1 cellular context compared by ENCODE assay signal in genomic region chr22:50293441-50294318, GRCh38.
TF ChIP-seq lines count a peak whose summit lies in the region.

No MANE protein-coding gene starts in this region.

TF ChIP-seq in HepG2, 621 proteins besides CTCF, POLR2A, EP300 and RAD21 (continued from another document and continues in another):
- no peak for TF ChIP-seq KLF15 (CRISPR knock-in tag; IDR thresholded peaks at IDR 0.05; ENCODE audit: borderline replicate concordance)
- no peak for TF ChIP-seq TCF7L2 (IDR thresholded peaks at IDR 0.05; ENCODE audit: low read depth, low read length)
- TF ChIP-seq ADNP (CRISPR knock-in tag; IDR thresholded peaks at IDR 0.05): no peak; the same call in 1 of the 2 replicates
- TF ChIP-seq, protein P1, sequence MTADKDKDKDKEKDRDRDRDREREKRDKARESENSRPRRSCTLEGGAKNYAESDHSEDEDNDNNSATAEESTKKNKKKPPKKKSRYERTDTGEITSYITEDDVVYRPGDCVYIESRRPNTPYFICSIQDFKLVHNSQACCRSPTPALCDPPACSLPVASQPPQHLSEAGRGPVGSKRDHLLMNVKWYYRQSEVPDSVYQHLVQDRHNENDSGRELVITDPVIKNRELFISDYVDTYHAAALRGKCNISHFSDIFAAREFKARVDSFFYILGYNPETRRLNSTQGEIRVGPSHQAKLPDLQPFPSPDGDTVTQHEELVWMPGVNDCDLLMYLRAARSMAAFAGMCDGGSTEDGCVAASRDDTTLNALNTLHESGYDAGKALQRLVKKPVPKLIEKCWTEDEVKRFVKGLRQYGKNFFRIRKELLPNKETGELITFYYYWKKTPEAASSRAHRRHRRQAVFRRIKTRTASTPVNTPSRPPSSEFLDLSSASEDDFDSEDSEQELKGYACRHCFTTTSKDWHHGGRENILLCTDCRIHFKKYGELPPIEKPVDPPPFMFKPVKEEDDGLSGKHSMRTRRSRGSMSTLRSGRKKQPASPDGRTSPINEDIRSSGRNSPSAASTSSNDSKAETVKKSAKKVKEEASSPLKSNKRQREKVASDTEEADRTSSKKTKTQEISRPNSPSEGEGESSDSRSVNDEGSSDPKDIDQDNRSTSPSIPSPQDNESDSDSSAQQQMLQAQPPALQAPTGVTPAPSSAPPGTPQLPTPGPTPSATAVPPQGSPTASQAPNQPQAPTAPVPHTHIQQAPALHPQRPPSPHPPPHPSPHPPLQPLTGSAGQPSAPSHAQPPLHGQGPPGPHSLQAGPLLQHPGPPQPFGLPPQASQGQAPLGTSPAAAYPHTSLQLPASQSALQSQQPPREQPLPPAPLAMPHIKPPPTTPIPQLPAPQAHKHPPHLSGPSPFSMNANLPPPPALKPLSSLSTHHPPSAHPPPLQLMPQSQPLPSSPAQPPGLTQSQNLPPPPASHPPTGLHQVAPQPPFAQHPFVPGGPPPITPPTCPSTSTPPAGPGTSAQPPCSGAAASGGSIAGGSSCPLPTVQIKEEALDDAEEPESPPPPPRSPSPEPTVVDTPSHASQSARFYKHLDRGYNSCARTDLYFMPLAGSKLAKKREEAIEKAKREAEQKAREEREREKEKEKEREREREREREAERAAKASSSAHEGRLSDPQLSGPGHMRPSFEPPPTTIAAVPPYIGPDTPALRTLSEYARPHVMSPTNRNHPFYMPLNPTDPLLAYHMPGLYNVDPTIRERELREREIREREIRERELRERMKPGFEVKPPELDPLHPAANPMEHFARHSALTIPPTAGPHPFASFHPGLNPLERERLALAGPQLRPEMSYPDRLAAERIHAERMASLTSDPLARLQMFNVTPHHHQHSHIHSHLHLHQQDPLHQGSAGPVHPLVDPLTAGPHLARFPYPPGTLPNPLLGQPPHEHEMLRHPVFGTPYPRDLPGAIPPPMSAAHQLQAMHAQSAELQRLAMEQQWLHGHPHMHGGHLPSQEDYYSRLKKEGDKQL (CRISPR knock-in tag; IDR thresholded peaks at IDR 0.05; ENCODE audit: low read depth): peak; percentile 63; the same call in 1 of the 2 replicates
- peak; percentile 84 for TF ChIP-seq KAT7 (CRISPR knock-in tag; IDR thresholded peaks at IDR 0.05; ENCODE audit: borderline replicate concordance)
- TF ChIP-seq, protein P2, sequence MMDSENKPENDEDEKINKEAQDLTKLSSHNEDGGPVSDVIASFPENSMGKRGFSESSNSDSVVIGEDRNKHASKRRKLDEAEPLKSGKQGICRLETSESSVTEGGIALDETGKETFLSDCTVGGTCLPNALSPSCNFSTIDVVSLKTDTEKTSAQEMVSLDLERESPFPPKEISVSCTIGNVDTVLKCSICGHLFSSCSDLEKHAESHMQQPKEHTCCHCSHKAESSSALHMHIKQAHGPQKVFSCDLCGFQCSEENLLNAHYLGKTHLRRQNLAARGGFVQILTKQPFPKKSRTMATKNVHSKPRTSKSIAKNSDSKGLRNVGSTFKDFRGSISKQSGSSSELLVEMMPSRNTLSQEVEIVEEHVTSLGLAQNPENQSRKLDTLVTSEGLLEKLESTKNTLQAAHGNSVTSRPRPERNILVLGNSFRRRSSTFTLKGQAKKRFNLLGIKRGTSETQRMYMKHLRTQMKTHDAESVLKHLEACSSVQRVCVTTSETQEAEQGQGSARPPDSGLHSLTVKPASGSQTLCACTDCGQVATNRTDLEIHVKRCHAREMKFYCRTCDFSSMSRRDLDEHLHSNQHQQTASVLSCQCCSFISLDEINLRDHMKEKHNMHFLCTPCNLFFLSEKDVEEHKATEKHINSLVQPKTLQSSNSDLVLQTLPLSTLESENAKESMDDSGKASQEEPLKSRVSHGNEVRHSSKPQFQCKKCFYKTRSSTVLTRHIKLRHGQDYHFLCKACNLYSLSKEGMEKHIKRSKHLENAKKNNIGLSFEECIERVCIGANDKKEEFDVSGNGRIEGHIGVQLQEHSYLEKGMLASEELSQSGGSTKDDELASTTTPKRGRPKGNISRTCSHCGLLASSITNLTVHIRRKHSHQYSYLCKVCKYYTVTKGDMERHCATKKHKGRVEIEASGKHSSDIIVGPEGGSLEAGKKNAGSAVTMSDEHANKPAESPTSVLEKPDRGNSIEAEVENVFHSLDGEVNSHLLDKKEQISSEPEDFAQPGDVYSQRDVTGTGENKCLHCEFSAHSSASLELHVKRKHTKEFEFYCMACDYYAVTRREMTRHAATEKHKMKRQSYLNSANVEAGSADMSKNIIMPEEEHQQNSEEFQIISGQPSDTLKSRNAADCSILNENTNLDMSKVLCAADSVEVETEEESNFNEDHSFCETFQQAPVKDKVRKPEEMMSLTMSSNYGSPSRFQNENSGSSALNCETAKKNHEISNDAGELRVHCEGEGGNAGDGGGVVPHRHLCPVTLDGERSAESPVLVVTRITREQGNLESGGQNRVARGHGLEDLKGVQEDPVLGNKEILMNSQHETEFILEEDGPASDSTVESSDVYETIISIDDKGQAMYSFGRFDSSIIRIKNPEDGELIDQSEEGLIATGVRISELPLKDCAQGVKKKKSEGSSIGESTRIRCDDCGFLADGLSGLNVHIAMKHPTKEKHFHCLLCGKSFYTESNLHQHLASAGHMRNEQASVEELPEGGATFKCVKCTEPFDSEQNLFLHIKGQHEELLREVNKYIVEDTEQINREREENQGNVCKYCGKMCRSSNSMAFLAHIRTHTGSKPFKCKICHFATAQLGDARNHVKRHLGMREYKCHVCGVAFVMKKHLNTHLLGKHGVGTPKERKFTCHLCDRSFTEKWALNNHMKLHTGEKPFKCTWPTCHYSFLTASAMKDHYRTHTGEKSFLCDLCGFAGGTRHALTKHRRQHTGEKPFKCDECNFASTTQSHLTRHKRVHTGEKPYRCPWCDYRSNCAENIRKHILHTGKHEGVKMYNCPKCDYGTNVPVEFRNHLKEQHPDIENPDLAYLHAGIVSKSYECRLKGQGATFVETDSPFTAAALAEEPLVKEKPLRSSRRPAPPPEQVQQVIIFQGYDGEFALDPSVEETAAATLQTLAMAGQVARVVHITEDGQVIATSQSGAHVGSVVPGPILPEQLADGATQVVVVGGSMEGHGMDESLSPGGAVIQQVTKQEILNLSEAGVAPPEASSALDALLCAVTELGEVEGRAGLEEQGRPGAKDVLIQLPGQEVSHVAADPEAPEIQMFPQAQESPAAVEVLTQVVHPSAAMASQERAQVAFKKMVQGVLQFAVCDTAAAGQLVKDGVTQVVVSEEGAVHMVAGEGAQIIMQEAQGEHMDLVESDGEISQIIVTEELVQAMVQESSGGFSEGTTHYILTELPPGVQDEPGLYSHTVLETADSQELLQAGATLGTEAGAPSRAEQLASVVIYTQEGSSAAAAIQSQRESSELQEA (CRISPR knock-in tag; IDR thresholded peaks at IDR 0.05; ENCODE audit: not compliant biosample characterization): peak; percentile 76
- TF ChIP-seq ZNF350 (CRISPR knock-in tag; IDR thresholded peaks at IDR 0.05; ENCODE audit: borderline replicate concordance, low read depth): peak; percentile 59; the same call in 1 of the 2 replicates
- TF ChIP-seq ATF7 (IDR thresholded peaks at IDR 0.05): no peak
- 0 out of 2 replicates have a peak, but pooled peaks have one; percentile 13 for TF ChIP-seq ATF7 (CRISPR knock-in tag; IDR thresholded peaks at IDR 0.05)
- peak; percentile 86 for TF ChIP-seq GABPB1 (CRISPR knock-in tag; IDR thresholded peaks at IDR 0.05)
- TF ChIP-seq THRA (CRISPR knock-in tag; IDR thresholded peaks at IDR 0.05; ENCODE audit: borderline replicate concordance): peak; percentile 100
- TF ChIP-seq ZSCAN31 (CRISPR knock-in tag; IDR thresholded peaks at IDR 0.05; ENCODE audit: low read depth): no peak
- no peak for TF ChIP-seq TERF1 (CRISPR knock-in tag; IDR thresholded peaks at IDR 0.05)
- 0 out of 2 replicates have a peak, but pooled peaks have one; percentile 13 for TF ChIP-seq MYNN (CRISPR knock-in tag; IDR thresholded peaks at IDR 0.05; ENCODE audit: low read depth)
- TF ChIP-seq PAF1 (CRISPR knock-in tag; IDR thresholded peaks at IDR 0.05): no peak
- peak in 1 of 2 experiments; percentile 78; a peak in 2 of 4 replicates for TF ChIP-seq KLF16 (CRISPR knock-in tag; IDR thresholded peaks at IDR 0.05)
- TF ChIP-seq LCORL (IDR thresholded peaks at IDR 0.05): no peak
- TF ChIP-seq LCORL (CRISPR knock-in tag; IDR thresholded peaks at IDR 0.05): peak; percentile 91
- TF ChIP-seq PRDM4 (CRISPR knock-in tag; IDR thresholded peaks at IDR 0.05; ENCODE audit: borderline replicate concordance): no peak
- no peak for TF ChIP-seq ZNF329 (CRISPR knock-in tag; IDR thresholded peaks at IDR 0.05; ENCODE audit: low read depth)
- TF ChIP-seq KLF11 (CRISPR knock-in tag; IDR thresholded peaks at IDR 0.05): no peak
- no peak for TF ChIP-seq KAT2B (IDR thresholded peaks at IDR 0.05; ENCODE audit: borderline replicate concordance, low read depth, low read length)
- no peak for TF ChIP-seq NFIB (CRISPR knock-in tag; IDR thresholded peaks at IDR 0.05; ENCODE audit: borderline replicate concordance)
- TF ChIP-seq, protein P3, sequence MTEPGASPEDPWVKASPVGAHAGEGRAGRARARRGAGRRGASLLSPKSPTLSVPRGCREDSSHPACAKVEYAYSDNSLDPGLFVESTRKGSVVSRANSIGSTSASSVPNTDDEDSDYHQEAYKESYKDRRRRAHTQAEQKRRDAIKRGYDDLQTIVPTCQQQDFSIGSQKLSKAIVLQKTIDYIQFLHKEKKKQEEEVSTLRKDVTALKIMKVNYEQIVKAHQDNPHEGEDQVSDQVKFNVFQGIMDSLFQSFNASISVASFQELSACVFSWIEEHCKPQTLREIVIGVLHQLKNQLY (CRISPR knock-in tag; IDR thresholded peaks at IDR 0.05): peak; percentile 42; the same call in 1 of the 2 replicates
- TF ChIP-seq HDAC2 (CRISPR knock-in tag; IDR thresholded peaks at IDR 0.05): peak; percentile 91
- 0 out of 2 replicates have a peak, but pooled peaks have one; percentile 19 for TF ChIP-seq ZNF552 (CRISPR knock-in tag; IDR thresholded peaks at IDR 0.05; ENCODE audit: borderline replicate concordance)
- TF ChIP-seq ZNF557 (CRISPR knock-in tag; IDR thresholded peaks at IDR 0.05): 0 out of 2 replicates have a peak, but pooled peaks have one; percentile 84
- peak; percentile 95 for TF ChIP-seq ETV5 (CRISPR knock-in tag; IDR thresholded peaks at IDR 0.05; ENCODE audit: borderline replicate concordance)
- TF ChIP-seq RFX1 (IDR thresholded peaks at IDR 0.05): no peak
- TF ChIP-seq, protein P4, sequence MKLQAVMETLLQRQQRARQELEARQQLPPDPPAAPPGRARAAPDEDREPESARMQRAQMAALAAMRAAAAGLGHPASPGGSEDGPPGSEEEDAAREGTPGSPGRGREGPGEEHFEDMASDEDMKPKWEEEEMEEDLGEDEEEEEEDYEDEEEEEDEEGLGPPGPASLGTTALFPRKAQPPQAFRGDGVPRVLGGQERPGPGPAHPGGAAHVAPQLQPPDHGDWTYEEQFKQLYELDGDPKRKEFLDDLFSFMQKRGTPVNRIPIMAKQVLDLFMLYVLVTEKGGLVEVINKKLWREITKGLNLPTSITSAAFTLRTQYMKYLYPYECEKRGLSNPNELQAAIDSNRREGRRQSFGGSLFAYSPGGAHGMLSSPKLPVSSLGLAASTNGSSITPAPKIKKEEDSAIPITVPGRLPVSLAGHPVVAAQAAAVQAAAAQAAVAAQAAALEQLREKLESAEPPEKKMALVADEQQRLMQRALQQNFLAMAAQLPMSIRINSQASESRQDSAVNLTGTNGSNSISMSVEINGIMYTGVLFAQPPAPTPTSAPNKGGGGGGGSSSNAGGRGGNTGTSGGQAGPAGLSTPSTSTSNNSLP (IDR thresholded peaks at IDR 0.05; ENCODE audit: low read depth, low read length): no peak
- TF ChIP-seq ZNF292 (CRISPR knock-in tag; IDR thresholded peaks at IDR 0.05; ENCODE audit: borderline replicate concordance, low read depth): peak; percentile 95
- TF ChIP-seq, protein P5, sequence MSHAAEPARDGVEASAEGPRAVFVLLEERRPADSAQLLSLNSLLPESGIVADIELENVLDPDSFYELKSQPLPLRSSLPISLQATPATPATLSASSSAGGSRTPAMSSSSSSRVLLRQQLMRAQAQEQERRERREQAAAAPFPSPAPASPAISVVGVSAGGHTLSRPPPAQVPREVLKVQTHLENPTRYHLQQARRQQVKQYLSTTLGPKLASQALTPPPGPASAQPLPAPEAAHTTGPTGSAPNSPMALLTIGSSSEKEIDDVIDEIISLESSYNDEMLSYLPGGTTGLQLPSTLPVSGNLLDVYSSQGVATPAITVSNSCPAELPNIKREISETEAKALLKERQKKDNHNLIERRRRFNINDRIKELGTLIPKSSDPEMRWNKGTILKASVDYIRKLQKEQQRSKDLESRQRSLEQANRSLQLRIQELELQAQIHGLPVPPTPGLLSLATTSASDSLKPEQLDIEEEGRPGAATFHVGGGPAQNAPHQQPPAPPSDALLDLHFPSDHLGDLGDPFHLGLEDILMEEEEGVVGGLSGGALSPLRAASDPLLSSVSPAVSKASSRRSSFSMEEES (CRISPR knock-in tag; IDR thresholded peaks at IDR 0.05): peak; percentile 93
